26 cellular contexts compared by ENCODE assay signal in genomic region chr6:152229330-152229729, GRCh38.
"Had no signal": no experiment of that assay in that cellular context is flagged by ENCODE, and none has a peak within 500 bp of the region (broad histone marks: within the 10 kb centered on the region; RNA-seq: fewer than 3 reads in every experiment).

No MANE protein-coding gene starts in this region.

- DNase-seq: naive thymus-derived CD4-positive, alpha-beta T cell; natural killer cell; occipital lobe; ovary; posterior cingulate gyrus; psoas muscle; right cardiac atrium; right lobe of liver; sigmoid colon; small intestine; stimulated activated CD4-positive, alpha-beta T cell treated with anti-CD3 and anti-CD28 coated beads, Interleukin-15, amount 100 ng/mL, for 24 hours; stimulated activated CD4-positive, alpha-beta T cell treated with anti-CD3 and anti-CD28 coated beads, Interleukin-2, amount 100 ng/mL, for 24 hours; stimulated activated CD4-positive, alpha-beta T cell treated with anti-CD3 and anti-CD28 coated beads, Interleukin-2, amount 100 ng/mL, for 48 hours; stimulated activated CD4-positive, alpha-beta T cell treated with anti-CD3 and anti-CD28 coated beads, Interleukin-4, amount 100 ng/mL, for 24 hours; stimulated activated naive B cell treated with anti-CD40 and anti-IgM and Interleukin-4, amounts not matched to agents 10 μg/mL and 1 μg/mL and 100 μg/mL, for 72 hours; stimulated activated naive CD4-positive, alpha-beta T cell treated with Interleukin-2 at 50 U/mL for 16 hours; stomach; thyroid gland; trophoblast cell; upper lobe of right lung had no signal

- H3K4me2 ChIP-seq: neural progenitor cell had no signal

- H3K27ac ChIP-seq: neural progenitor cell, ovary, parathyroid adenoma, psoas muscle, right lobe of liver, sigmoid colon, stomach, thyroid gland, tibial nerve, upper lobe of right lung, vagina had no signal

- FAIRE-seq: small intestine had no signal

- H3K4me3 ChIP-seq: neural progenitor cell, ovary, psoas muscle, right lobe of liver, sigmoid colon, stomach, thoracic aorta, thyroid gland, tibial nerve, upper lobe of right lung, vagina had no signal

- H3K27me3 ChIP-seq: neural progenitor cell, ovary, right lobe of liver, sigmoid colon, stomach, thyroid gland, tibial nerve, upper lobe of right lung, vagina had no signal

- H3K4me1 ChIP-seq: neural progenitor cell, parathyroid adenoma, psoas muscle, right lobe of liver, thyroid gland, upper lobe of right lung had no signal

- H3K79me2 ChIP-seq: parathyroid adenoma had no signal

- ATAC-seq: naive thymus-derived CD4-positive, alpha-beta T cell; natural killer cell; psoas muscle; right cardiac atrium; right lobe of liver; stimulated activated effector memory CD8-positive, alpha-beta T cell treated with anti-CD3 and anti-CD28 coated beads, Interleukin-12 subunit alpha, Interleukin-12 subunit beta, amount 100 ng/mL, for 72 hours; stimulated activated naive B cell treated with anti-CD40 and anti-IgM and Interleukin-4, amounts not matched to agents 10 μg/mL and 1 μg/mL and 100 μg/mL, for 72 hours; upper lobe of right lung had no signal

- H3K9ac ChIP-seq: neural progenitor cell, parathyroid adenoma had no signal

- H3K36me3 ChIP-seq: neural progenitor cell, ovary had no signal

- H2AFZ ChIP-seq: neural progenitor cell, parathyroid adenoma had no signal

- H3K9me3 ChIP-seq: ovary, psoas muscle, right lobe of liver, sigmoid colon, stomach, thoracic aorta, thyroid gland, tibial nerve, upper lobe of right lung, vagina had no signal
